In the genomic region with DNA sequence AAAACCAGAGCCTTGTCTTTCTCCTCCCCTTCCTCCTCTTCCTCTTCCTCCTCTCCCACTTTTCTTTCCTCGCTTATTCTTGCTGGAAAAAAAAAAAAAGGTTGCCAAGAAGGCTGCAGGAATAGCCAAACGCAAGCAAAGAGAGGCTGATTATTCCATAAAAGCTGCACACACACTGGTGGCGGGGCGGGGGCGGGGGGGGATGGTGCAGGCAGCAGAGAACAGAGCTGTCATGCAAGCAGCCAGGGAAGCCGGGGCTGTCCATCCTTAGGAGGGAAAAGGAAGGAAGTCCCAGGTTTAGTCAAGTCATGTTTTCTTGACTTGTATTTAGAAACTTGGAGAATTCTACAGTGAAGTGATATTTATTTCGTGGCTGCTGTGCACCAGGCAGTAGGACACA, we compare ENCODE assay signal across 1 cellular context.
TF ChIP-seq lines count a peak whose summit lies in the region.

No MANE protein-coding gene starts in this region.

TF ChIP-seq in IMR-90, 13 proteins besides CTCF, POLR2A, EP300 and RAD21:
- TF ChIP-seq CHD1 (IDR thresholded peaks at IDR 0.05; ENCODE audit: low read depth, low read length) (no peak), MAZ (IDR thresholded peaks at IDR 0.05; ENCODE audit: borderline replicate concordance, low read depth, low read length) (no peak), CEBPB (IDR thresholded peaks at IDR 0.05; ENCODE audit: low read depth, low read length) (no peak), ELK1 (IDR thresholded peaks at IDR 0.05; ENCODE audit: borderline replicate concordance, low read depth, low read length) (no peak), USF2 (IDR thresholded peaks at IDR 0.05; ENCODE audit: low read depth, low read length) (no peak), RCOR1 (IDR thresholded peaks at IDR 0.05; ENCODE audit: insufficient replicate concordance, low read length) (no peak), FOS (IDR thresholded peaks at IDR 0.05; ENCODE audit: low read depth, low read length) (no peak), MXI1 (IDR thresholded peaks at IDR 0.05; ENCODE audit: borderline replicate concordance, low read depth, low read length) (no peak), NFE2L2 (IDR thresholded peaks at IDR 0.05; ENCODE audit: low read depth, low read length) (no peak), SMC3 (IDR thresholded peaks at IDR 0.05; ENCODE audit: low read depth, low read length) (no peak), RFX5 (IDR thresholded peaks at IDR 0.05; ENCODE audit: low read depth, low read length) (no peak), MAFK (IDR thresholded peaks at IDR 0.05; ENCODE audit: low read depth, low read length) (no peak), BHLHE40 (IDR thresholded peaks at IDR 0.05; ENCODE audit: low read depth, low read length) (no peak)
